13 cellular contexts compared by ENCODE assay signal in genomic region chr2:172088245-172089004, GRCh38. TPM values are rescaled to one million over a fixed set of nuclear protein-coding genes. Genes with fewer than 3 reads are reported as not detected.
DNase-seq lines count a peak whose midpoint lies in the region; ATAC-seq and TF ChIP-seq lines count a peak whose summit lies in the region.
"Had no signal": no experiment of that assay in that cellular context is flagged by ENCODE, and none has a peak within 500 bp of the region (broad histone marks: within the 10 kb centered on the region; RNA-seq: fewer than 3 reads in every experiment).

No MANE protein-coding gene starts in this region.

- H3K4me3 ChIP-seq in fibroblast of pulmonary artery (replicated peaks; ENCODE audit: low read depth, low read length) = peak overlapping the region; percentile 12
- no peak overlapping the region for H3K4me3 ChIP-seq in PC-9
- H3K4me3 ChIP-seq: BLaER1 had no signal

- H3K36me3 Mint-ChIP-seq in activated CD4-positive, alpha-beta T cell treated with anti-CD3 and anti-CD28 coated beads, Interleukin-2, amount 10 ng/mL, durations not matched to agents 24 days and 14 days (ENCODE audit: low read depth) = peaks cover 18% of the 10 kb centered on the region

- H3K9me3 Mint-ChIP-seq in activated CD4-positive, alpha-beta T cell treated with anti-CD3 and anti-CD28 coated beads, Interleukin-2, amount 10 ng/mL, durations not matched to agents 24 days and 14 days = peaks cover 19% of the 10 kb centered on the region
- H3K9me3 Mint-ChIP-seq: effector memory CD8-positive, alpha-beta T cell had no signal

- intact Hi-C loops in activated CD4-positive, alpha-beta T cell treated with anti-CD3 and anti-CD28 coated beads, Interleukin-2, amount 10 ng/mL, durations not matched to agents 24 days and 14 days (cut with micrococcal nuclease) = no loop called here
- intact Hi-C loops in PC-9 (cut with micrococcal nuclease; ENCODE audit: unreplicated experiment) = no loop called here

- H3K4me2 ChIP-seq in PC-9 = no peak overlapping the region
- H3K4me2 ChIP-seq: BLaER1 had no signal

- H3K9me2 ChIP-seq in PC-9 (ENCODE audit: insufficient read depth) = no peaks in the 10 kb centered on the region

- no peaks in the 10 kb centered on the region for H3K4me1 ChIP-seq in PC-9 (replicated peaks; ENCODE audit: insufficient read depth)

- H3F3A ChIP-seq in PC-9 (ENCODE audit: insufficient read depth, low read depth) = peaks cover 6% of the 10 kb centered on the region

- CTCF ChIA-PET in RWPE1 (lab: Yijun Ruan, JAX) = interaction anchor here (0.6 to 0.7 kb wide), 3 partner anchors 198 to 1793 kb away, joined by 3 read pairs; no protein-coding TSS in a partner anchor
- CTCF ChIA-PET in PC-9 (lab: Charles Lee) = interaction anchor here (0.6 kb wide), 1 partner anchor 379 kb away, joined by 3 read pairs; no protein-coding TSS in a partner anchor

- no peaks in the 10 kb centered on the region for H3K27me3 ChIP-seq in PC-9 (ENCODE audit: insufficient read depth, low read depth)

- ATAC-seq in HG03039 (IDR thresholded peaks at IDR 0.05; ENCODE audit: unreplicated experiment) = no peak
- ATAC-seq: effector memory CD8-positive, alpha-beta T cell had no signal

- no peak overlapping the region for H2AFZ ChIP-seq in PC-9

- TF ChIP-seq CTCF in RWPE1 (conservative IDR thresholded peaks at IDR 0.05; ENCODE audit: low read depth) = no peak
- no peak for TF ChIP-seq CTCF in fibroblast of pulmonary artery (IDR thresholded peaks at IDR 0.05; ENCODE audit: low read length, missing control alignments)
- TF ChIP-seq CTCF in PC-9 (conservative IDR thresholded peaks at IDR 0.05) = no peak

- peak; percentile 61 for DNase-seq in activated CD4-positive, alpha-beta T cell treated with anti-CD3 and anti-CD28 coated beads, Interleukin-2, amount 10 ng/mL, durations not matched to agents 24 days and 14 days
- no peak for DNase-seq in activated CD4-positive, alpha-beta T cell treated with anti-CD3 and anti-CD28 coated beads for 1 hour
- DNase-seq in RWPE1 (ENCODE audit: low spot score) = no peak
- no peak for DNase-seq in fibroblast of pulmonary artery (ENCODE audit: low read depth)
- DNase-seq in retina = peak; percentile 85
- no peak for DNase-seq in ACHN
- DNase-seq in PC-9 = no peak
- DNase-seq: activated naive CD4-positive, alpha-beta T cell; NCI-H187 treated with DMSO at 0.1 percent for 48 hours; stimulated activated CD4-positive, alpha-beta T cell treated with anti-CD3 and anti-CD28 coated beads, Interleukin-4, amount 100 ng/mL, for 4 hours had no signal

- BruUV-seq in PC-9 (replicated peaks; lab: Mats Ljungman, UMichigan) = no TSS peak

- H3K36me3 ChIP-seq in PC-9 (ENCODE audit: low read depth) = no peaks in the 10 kb centered on the region
- H3K36me3 ChIP-seq: BLaER1 had no signal

- H4K20me1 ChIP-seq in PC-9 (ENCODE audit: insufficient read depth) = no peaks in the 10 kb centered on the region

- H3K27ac Mint-ChIP-seq in activated CD4-positive, alpha-beta T cell treated with anti-CD3 and anti-CD28 coated beads, Interleukin-2, amount 10 ng/mL, durations not matched to agents 24 days and 14 days = peak overlapping the region; percentile 88

- in situ Hi-C loops in ACHN (cut with HindIII; ENCODE audit: low pct_ligation_motif_present, low pct_unique_long_range_greater_than_20kb, low sequenced_read_pairs) = no loop called here

- no peaks in the 10 kb centered on the region for H3K79me2 ChIP-seq in PC-9 (ENCODE audit: low read depth)

- peaks cover 90% of the 10 kb centered on the region for H3K27me3 Mint-ChIP-seq in activated CD4-positive, alpha-beta T cell treated with anti-CD3 and anti-CD28 coated beads, Interleukin-2, amount 10 ng/mL, durations not matched to agents 24 days and 14 days

- peak overlapping the region; percentile 26 for H3K4me3 Mint-ChIP-seq in activated CD4-positive, alpha-beta T cell treated with anti-CD3 and anti-CD28 coated beads, Interleukin-2, amount 10 ng/mL, durations not matched to agents 24 days and 14 days

- peaks cover 36% of the 10 kb centered on the region for H3K4me1 Mint-ChIP-seq in activated CD4-positive, alpha-beta T cell treated with anti-CD3 and anti-CD28 coated beads, Interleukin-2, amount 10 ng/mL, durations not matched to agents 24 days and 14 days

- H3K27ac ChIP-seq in RWPE1 (peak overlapping the region; percentile 29), PC-9 (no peak overlapping the region)
- H3K27ac ChIP-seq: BLaER1 had no signal

- POLR2A ChIA-PET in RWPE1 (lab: Yijun Ruan, JAX; ENCODE audit: low non-redundant PET) = no interaction called here
- POLR2A ChIA-PET in PC-9 (lab: Charles Lee; ENCODE audit: unreplicated experiment) = no interaction called here

- peaks cover 5% of the 10 kb centered on the region; the same call in 1 of the 2 replicates for H3K9me3 ChIP-seq in PC-9 (ENCODE audit: insufficient read depth, low read depth)

RNA-seq across cellular contexts. Expression of gene DLX1, which starts 3.1 kb away (rescaled TPM):
- not detected in 2 replicates for total RNA-seq in activated CD4-positive, alpha-beta T cell treated with anti-CD3 and anti-CD28 coated beads, Interleukin-2, amount 10 ng/mL, durations not matched to agents 24 days and 14 days
- 0.87 TPM in 1 of 2 replicates, not detected in the other for total RNA-seq in PC-9 (2021)

RNA-seq across cellular contexts. Expression of gene DLX2, which starts 14.3 kb away (rescaled TPM):
- 0.26 TPM in 1 of 2 replicates, not detected in the other for total RNA-seq in activated CD4-positive, alpha-beta T cell treated with anti-CD3 and anti-CD28 coated beads, Interleukin-2, amount 10 ng/mL, durations not matched to agents 24 days and 14 days
- total RNA-seq in PC-9 (2021) = 0.65 and 0.76 TPM in 2 replicates

Comparison
In these comparisons a context has a peak if more than half of its experiments do, and no peak if none do; other contexts are left out.
1. DNase-seq: peak in activated CD4-positive, alpha-beta T cell treated with anti-CD3 and anti-CD28 coated beads, Interleukin-2, amount 10 ng/mL, durations not matched to agents 24 days and 14 days (single experiment) and retina (single experiment); none in activated CD4-positive, alpha-beta T cell treated with anti-CD3 and anti-CD28 coated beads for 1 hour (single experiment), RWPE1 (single experiment), fibroblast of pulmonary artery (single experiment), ACHN (single experiment) and PC-9 (0 of 2).